7 cellular contexts compared by ENCODE assay signal in the genomic region with DNA sequence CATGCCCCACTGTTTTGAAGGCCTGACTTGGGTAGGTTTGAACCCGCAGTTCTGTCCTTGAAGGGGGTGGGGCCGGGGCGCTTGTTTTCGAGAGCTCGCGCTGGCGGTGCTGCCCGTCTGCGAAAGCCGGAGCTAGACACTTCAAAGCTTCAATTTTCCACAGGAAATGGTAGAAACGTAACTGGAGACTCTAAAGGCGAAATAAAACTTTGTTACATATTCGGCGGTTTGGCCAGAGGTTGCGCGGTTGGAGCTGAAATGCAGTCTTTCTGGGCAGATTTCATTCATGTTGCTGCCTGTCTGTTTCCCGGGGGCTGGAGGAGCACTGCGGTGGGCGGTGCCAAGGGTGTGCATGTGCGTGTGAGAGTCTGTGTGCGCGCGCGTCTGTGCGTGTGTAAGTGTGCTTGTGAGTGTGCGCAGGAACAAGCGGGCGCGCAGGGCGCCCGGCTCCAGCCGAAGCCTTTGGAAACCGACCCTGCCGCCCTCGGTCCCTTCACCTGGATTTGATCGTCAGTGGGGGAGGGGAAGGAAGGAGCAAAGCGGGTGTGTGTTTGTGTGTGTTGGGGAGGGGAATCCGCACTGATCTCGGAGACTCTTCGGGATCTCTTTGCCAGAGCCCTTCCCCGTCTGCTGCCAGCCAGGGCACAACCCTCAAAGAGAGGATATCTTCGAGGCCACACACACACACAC.
DNase-seq lines count a peak whose midpoint lies in the region; ATAC-seq, FAIRE-seq and TF ChIP-seq lines count a peak whose summit lies in the region.

No MANE protein-coding gene starts in this region.

- H3K4me2 ChIP-seq in mesendoderm (ENCODE audit: low read length) = peak overlapping the region; percentile 67

- no peak for FAIRE-seq in RCC 7860 (lab: Jason Lieb, UNC)

- H3K27ac ChIP-seq in colonic mucosa = no peak overlapping the region
- H3K27ac ChIP-seq in mesendoderm (ENCODE audit: low read depth, low read length) = no peak overlapping the region

- ATAC-seq in HG03442 (IDR thresholded peaks at IDR 0.05; ENCODE audit: unreplicated experiment) = no peak

- no peak overlapping the region for H3K4ac ChIP-seq in mesendoderm (ENCODE audit: low read depth, low read length)

- H3K18ac ChIP-seq in mesendoderm (ENCODE audit: low read length) = no peak overlapping the region

- H4K8ac ChIP-seq in mesendoderm (ENCODE audit: low read depth, low read length) = no peak overlapping the region

- H3K23ac ChIP-seq in mesendoderm (ENCODE audit: low read length) = no peak overlapping the region

- no CpG with 5 or more reads among the region's 42 CpGs for WGBS in mesendoderm (ENCODE audit: extremely low coverage, insufficient coverage, low lambda C conversion rate)

- no peak overlapping the region for H2BK15ac ChIP-seq in mesendoderm (replicated peaks; ENCODE audit: low read depth)

- H3K4me1 ChIP-seq in colonic mucosa (peaks cover 14% of the 10 kb centered on the region), mesendoderm (ENCODE audit: control insufficient read depth, low read depth, low read length) (no peaks in the 10 kb centered on the region)

- no peak for TF ChIP-seq CTCF in colonic mucosa (IDR thresholded peaks at IDR 0.05)

- H2BK5ac ChIP-seq in mesendoderm (ENCODE audit: low read length) = no peak overlapping the region

- H3K36me3 ChIP-seq in colonic mucosa (no peaks in the 10 kb centered on the region), mesendoderm (ENCODE audit: control insufficient read depth, insufficient read depth, low read length) (no peaks in the 10 kb centered on the region)

- H3K27me3 ChIP-seq in colonic mucosa = peaks cover 34% of the 10 kb centered on the region
- no peaks in the 10 kb centered on the region for H3K27me3 ChIP-seq in mesendoderm (ENCODE audit: insufficient read depth, low read length, poor library complexity)

- no peaks in the 10 kb centered on the region for H3K79me2 ChIP-seq in mesendoderm (ENCODE audit: control insufficient read depth, insufficient read depth, low read length)

- peak overlapping the region in 1 of 2 donors; percentile 12 for H3K9ac ChIP-seq in colonic mucosa (ENCODE audit: low read depth in 2 of 2, low read length in 2 of 2)
- H3K9ac ChIP-seq in mesendoderm (ENCODE audit: low read length) = peak overlapping the region; percentile 47

- DNase-seq in M059J (ENCODE audit: low read depth) (peak; percentile 40), colonic mucosa (no peak), mesendoderm (peak; percentile 60), RCC 7860 (ENCODE audit: low spot score) (no peak)
- DNase-seq in activated CD4-positive, CD25-positive, alpha-beta regulatory T cell treated with anti-CD3 and anti-CD28 coated beads, Interleukin-2, amount 50 U/mL, for 72 hours = peak; percentile 65
- DNase-seq in stimulated activated CD8-positive, alpha-beta memory T cell treated with anti-CD3 and anti-CD28 coated beads, Interleukin-7, amount 100 ng/mL, for 4 hours (ENCODE audit: low read depth in 2 of 2) = peak; percentile 46 to 68

- H3K56ac ChIP-seq in mesendoderm (ENCODE audit: low read length) = peak overlapping the region; percentile 77

- no peak overlapping the region for H4K5ac ChIP-seq in mesendoderm (ENCODE audit: low read length)

- intact Hi-C loops in colonic mucosa (cut with DNase I) = no loop called here

- H3K4me3 ChIP-seq in colonic mucosa (peak overlapping the region; percentile 54), mesendoderm (ENCODE audit: low read length) (peak overlapping the region; percentile 42)

- no peaks in the 10 kb centered on the region for H3K9me3 ChIP-seq in colonic mucosa

- no peaks in the 10 kb centered on the region for H3K79me1 ChIP-seq in mesendoderm (ENCODE audit: low read length)

- no peak overlapping the region for H2AK5ac ChIP-seq in mesendoderm (ENCODE audit: low read length)

- H2BK120ac ChIP-seq in mesendoderm (ENCODE audit: low read depth, low read length) = no peak overlapping the region

Comparison
In these comparisons a context has a peak if more than half of its experiments do, and no peak if none do; other contexts are left out.
1. DNase-seq: peak in M059J (single experiment), activated CD4-positive, CD25-positive, alpha-beta regulatory T cell treated with anti-CD3 and anti-CD28 coated beads, Interleukin-2, amount 50 U/mL, for 72 hours (single experiment), mesendoderm (single experiment) and stimulated activated CD8-positive, alpha-beta memory T cell treated with anti-CD3 and anti-CD28 coated beads, Interleukin-7, amount 100 ng/mL, for 4 hours (2 of 2); none in colonic mucosa (single experiment) and RCC 7860 (single experiment).